12 cellular contexts compared by ENCODE assay signal in genomic region chr2:178279142-178279541, GRCh38.
A peak's percentile ranks its signal among the peaks of the same experiment; 100 is the strongest.
DNase-seq lines count a peak whose midpoint lies in the region; ATAC-seq and TF ChIP-seq lines count a peak whose summit lies in the region.
"Had no signal": no experiment of that assay in that cellular context is flagged by ENCODE, and none has a peak within 500 bp of the region (broad histone marks: within the 10 kb centered on the region; RNA-seq: fewer than 3 reads in every experiment).

No MANE protein-coding gene starts in this region.

- H3K79me2 ChIP-seq in osteoblast (ENCODE audit: insufficient read depth, low read length) = no peaks in the 10 kb centered on the region

- DNase-seq in GM03348 (ENCODE audit: low spot score) (peak; percentile 78), RWPE2 (ENCODE audit: low spot score) (no peak), fibroblast of gingiva (ENCODE audit: low read depth) (peak; percentile 62), osteoblast (ENCODE audit: insufficient read length, low spot score, missing footprints) (peak; percentile 87), esophagus squamous epithelium (lab: John Stamatoyannopoulos, UW) (no peak), NCI-H2029 treated with DMSO at 0.1 percent for 48 hours (lab: John Stamatoyannopoulos, UW) (no peak), body of pancreas (no peak), OCI-M2 (lab: John Stamatoyannopoulos, UW; ENCODE audit: unreplicated experiment) (no peak)
- DNase-seq: activated T-cell treated with anti-CD3 and anti-CD28 coated beads, Interleukin-2, amount 50 U/mL, for 72 hours; left ventricle myocardium superior; NCI-H2227 treated with DMSO at 0.1 percent for 48 hours had no signal

- H3K4me1 ChIP-seq in RWPE2 (ENCODE audit: insufficient read depth, poor library complexity, severe bottlenecking) (peaks cover 41% of the 10 kb centered on the region), osteoblast (ENCODE audit: insufficient read depth, low read length) (peaks cover 23% of the 10 kb centered on the region), esophagus squamous epithelium (peaks cover 0 to 28% (median 7%) of the 10 kb centered on the region in 3 donors), body of pancreas (peaks cover 16% of the 10 kb centered on the region)

- H3K27me3 ChIP-seq in RWPE2 (ENCODE audit: insufficient read depth, poor library complexity, severe bottlenecking) (no peaks in the 10 kb centered on the region), osteoblast (ENCODE audit: insufficient read depth, low read length) (no peaks in the 10 kb centered on the region), esophagus squamous epithelium (no peaks in the 10 kb centered on the region), body of pancreas (no peaks in the 10 kb centered on the region)

- no peak overlapping the region for H2AFZ ChIP-seq in osteoblast (ENCODE audit: low read length)

- peak overlapping the region; percentile 19 for H3K4me2 ChIP-seq in osteoblast (ENCODE audit: insufficient read depth, low read length)

- H3K27ac ChIP-seq in RWPE2 (ENCODE audit: poor library complexity, severe bottlenecking) = peak overlapping the region; percentile 50
- peak overlapping the region; percentile 52 for H3K27ac ChIP-seq in osteoblast (ENCODE audit: low read depth, low read length)
- H3K27ac ChIP-seq in esophagus squamous epithelium = no peak overlapping the region
- H3K27ac ChIP-seq in body of pancreas = no peak overlapping the region
- H3K27ac ChIP-seq: coronary artery had no signal

- no peak for TF ChIP-seq CTCF in RWPE2 (IDR thresholded peaks at IDR 0.05; ENCODE audit: poor library complexity, severe bottlenecking)
- TF ChIP-seq CTCF in osteoblast (IDR thresholded peaks at IDR 0.05; ENCODE audit: extremely low read depth, low read depth, low read length) = no peak
- TF ChIP-seq CTCF in esophagus squamous epithelium (IDR thresholded peaks at IDR 0.05) = no peak
- no peak for TF ChIP-seq CTCF in body of pancreas (IDR thresholded peaks at IDR 0.05)

- H3K9me3 ChIP-seq in RWPE2 (ENCODE audit: severe bottlenecking) (no peaks in the 10 kb centered on the region), osteoblast (ENCODE audit: low read depth, low read length) (no peaks in the 10 kb centered on the region), esophagus squamous epithelium (no peaks in the 10 kb centered on the region), body of pancreas (no peaks in the 10 kb centered on the region)

- H3K4me3 ChIP-seq in RWPE2 (ENCODE audit: severe bottlenecking) (no peak overlapping the region), osteoblast (ENCODE audit: insufficient read depth, low read length) (no peak overlapping the region), esophagus squamous epithelium (no peak overlapping the region), body of pancreas (no peak overlapping the region)
- H3K4me3 ChIP-seq: coronary artery had no signal

- intact Hi-C loops in esophagus squamous epithelium (cut with DNase I) = no loop called here
- intact Hi-C loops in body of pancreas (cut with DNase I) = no loop called here

- H3K36me3 ChIP-seq in RWPE2 (ENCODE audit: low read depth) (no peaks in the 10 kb centered on the region), osteoblast (ENCODE audit: insufficient read depth, low read length) (no peaks in the 10 kb centered on the region), esophagus squamous epithelium (no peaks in the 10 kb centered on the region), body of pancreas (replicated peaks in 1 of 2; ENCODE audit: insufficient read depth in 1 of 2, low read depth in 2 of 2) (no peaks in the 10 kb centered on the region)

- ATAC-seq in RWPE2 (ENCODE audit: low read depth) = peak; percentile 89
- no peak for ATAC-seq in body of pancreas
- ATAC-seq: activated T-cell treated with anti-CD3 and anti-CD28 coated beads, Interleukin-2, amount 50 U/mL, for 72 hours; left ventricle myocardium superior had no signal

- TF ChIP-seq POLR2A in esophagus squamous epithelium (IDR thresholded peaks at IDR 0.05) (no peak), body of pancreas (IDR thresholded peaks at IDR 0.05) (no peak)

- H4K20me1 ChIP-seq in osteoblast (ENCODE audit: insufficient read depth, low read length) = no peaks in the 10 kb centered on the region

- 21 to 38% methylated on average over 2 of the region's 2 CpGs for WGBS in esophagus squamous epithelium, 2 donors
- WGBS in body of pancreas, 2 donors = 74 to 83% methylated on average over 2 of the region's 2 CpGs

Comparison
In these comparisons a context has a peak if more than half of its experiments do, and no peak if none do; other contexts are left out.
1. DNase-seq: peak in GM03348 (single experiment), fibroblast of gingiva (single experiment) and osteoblast (single experiment); none in RWPE2 (single experiment), esophagus squamous epithelium (single experiment), NCI-H2029 treated with DMSO at 0.1 percent for 48 hours (single experiment), body of pancreas (0 of 4) and OCI-M2 (single experiment).
2. H3K27ac ChIP-seq: peak in RWPE2 (single experiment) and osteoblast (single experiment); none in esophagus squamous epithelium (0 of 4) and body of pancreas (0 of 4).